In the genomic region with DNA sequence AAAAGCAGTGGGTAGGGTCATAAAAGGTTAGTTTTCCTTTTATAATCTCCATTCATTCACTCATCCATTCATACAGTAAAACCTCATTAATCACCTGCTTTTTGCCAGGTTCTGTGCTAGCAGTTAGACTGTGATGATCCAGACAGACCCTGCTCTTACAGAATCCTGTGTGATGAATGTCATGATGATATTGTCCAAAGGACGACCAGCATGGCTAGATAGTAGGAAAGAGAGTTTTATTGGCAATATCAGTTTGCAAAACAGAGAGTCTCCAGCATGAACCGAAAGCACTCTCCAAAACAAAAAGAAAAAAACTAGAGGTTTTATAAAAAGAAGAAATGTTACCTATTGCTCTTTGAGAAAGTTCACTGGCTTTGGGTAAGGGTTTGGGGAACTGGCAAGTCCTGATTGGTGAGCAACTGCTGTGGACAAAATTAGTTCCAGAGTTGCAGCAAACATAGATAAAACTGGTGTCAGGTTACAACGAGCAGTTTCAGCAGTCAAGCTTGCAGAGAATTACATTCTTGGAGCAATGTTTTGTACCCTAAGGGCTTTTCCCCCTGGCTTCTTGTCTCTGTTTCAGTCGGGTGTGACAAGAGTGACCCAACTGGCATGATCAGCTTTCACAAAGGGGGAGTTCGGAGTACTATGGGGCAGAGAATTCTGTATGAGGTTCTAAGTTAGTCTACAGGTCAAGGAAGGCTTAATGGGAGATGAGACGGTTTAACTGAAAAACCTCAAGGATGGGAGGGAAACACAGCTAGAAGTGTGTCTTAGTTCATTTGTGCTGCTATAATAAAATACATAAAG, we compare ENCODE assay signal across 9 cellular contexts. TPM values are rescaled to one million over a fixed set of nuclear protein-coding genes. Genes with fewer than 3 reads are reported as not detected.
DNase-seq lines count a peak whose midpoint lies in the region; ATAC-seq lines count a peak whose summit lies in the region.
"Had no signal": no experiment of that assay in that cellular context is flagged by ENCODE, and none has a peak within 500 bp of the region (broad histone marks: within the 10 kb centered on the region; RNA-seq: fewer than 3 reads in every experiment).

No MANE protein-coding gene starts in this region.

- H3K4me3 ChIP-seq in skeletal muscle tissue (ENCODE audit: low read length in 3 of 3): peak overlapping the region in 2 of 3 donors; percentile 8 to 57

- no peak for ATAC-seq in HG02981 (IDR thresholded peaks at IDR 0.05; ENCODE audit: unreplicated experiment)

- no peaks in the 10 kb centered on the region for H3K27me3 ChIP-seq in skeletal muscle tissue (ENCODE audit: control insufficient read depth in 3 of 3, insufficient read depth in 3 of 3, low read length in 3 of 3)

- peaks cover 15 to 30% (median 17%) of the 10 kb centered on the region in 3 donors for H3K4me1 ChIP-seq in skeletal muscle tissue (ENCODE audit: control insufficient read depth in 3 of 3, insufficient read depth in 3 of 3, low read length in 3 of 3)

- H3K36me3 ChIP-seq in skeletal muscle tissue (ENCODE audit: control insufficient read depth in 3 of 3, insufficient read depth in 3 of 3, low read length in 3 of 3): peaks cover 0 to 3% (median 2%) of the 10 kb centered on the region in 3 donors

- H3K27ac ChIP-seq in skeletal muscle tissue (ENCODE audit: low read depth, low read length): peak overlapping the region; percentile 11

- H3K9me3 ChIP-seq in skeletal muscle tissue (ENCODE audit: control insufficient read depth in 3 of 3, low read length in 3 of 3): no peaks in the 10 kb centered on the region

- DNase-seq in DMS 273 (lab: John Stamatoyannopoulos, UW; ENCODE audit: unreplicated experiment) (peak; percentile 15), DMS 273 treated with DMSO at 0.1 percent for 48 hours (lab: John Stamatoyannopoulos, UW) (no peak), RPMI7951 (ENCODE audit: low read depth) (peak; percentile 86), fibroblast of the conjunctiva (ENCODE audit: low read depth) (peak; percentile 77), dermis blood vessel endothelial cell (no peak)
- no peak for DNase-seq in stimulated activated naive CD4-positive, alpha-beta T cell (lab: John Stamatoyannopoulos, UW)
- DNase-seq: stimulated activated CD4-positive, alpha-beta T cell treated with anti-CD3 and anti-CD28 coated beads, Interleukin-12 subunit alpha, Interleukin-12 subunit beta, amount 100 ng/mL, for 4 hours had no signal

- peak overlapping the region in 1 of 3 donors; percentile 4 for H3K9ac ChIP-seq in skeletal muscle tissue (ENCODE audit: low read depth in 1 of 3, low read length in 3 of 3)

RNA-seq across cellular contexts. Expression of a gene that starts 58.3 kb away (rescaled TPM):
- 68.2 and 71.3 TPM in 2 replicates for total RNA-seq in RPMI7951 (2014; rRNA removed; shearing (Covaris generic))
- 40.7 TPM for total RNA-seq in skeletal muscle tissue
- 80.5 and 159 TPM in 2 replicates for total RNA-seq in dermis blood vessel endothelial cell

Comparison
In these comparisons a context has a peak if more than half of its experiments do, and no peak if none do; other contexts are left out.
1. DNase-seq: peak in DMS 273 (single experiment), RPMI7951 (single experiment) and fibroblast of the conjunctiva (single experiment); none in DMS 273 treated with DMSO at 0.1 percent for 48 hours (single experiment), dermis blood vessel endothelial cell (single experiment) and stimulated activated naive CD4-positive, alpha-beta T cell (0 of 6).